In genomic region chr2:39532933-39533332, GRCh38 we compare ENCODE assay signal across 19 cellular contexts.
"Had no signal": no experiment of that assay in that cellular context is flagged by ENCODE, and none has a peak within 500 bp of the region (broad histone marks: within the 10 kb centered on the region; RNA-seq: fewer than 3 reads in every experiment).

No MANE protein-coding gene starts in this region.

- H3K4me3 ChIP-seq: SJSA1, SK-N-MC had no signal

- H3K36me3 ChIP-seq: SJSA1 had no signal

- H3K27me3 ChIP-seq: SJSA1 had no signal

- H3K27ac ChIP-seq: SJSA1, SK-N-MC had no signal

- DNase-seq: KBM-7, MV-4-11, NCI-H1048, NCI-H1105, NCI-H1417, NCI-H1436 treated with DMSO at 0.1 percent for 48 hours, NCI-H187, NCI-H2029 treated with DMSO at 0.1 percent for 48 hours, NCI-H2171 treated with DMSO at 0.1 percent for 48 hours, NCI-H226, NCI-H446, NCI-H510A, NCI-H524 treated with DMSO at 0.1 percent for 48 hours, NCI-H774, Right ventricle myocardium superior, RPMI8226, SIG-M5 had no signal

- H3K9me3 ChIP-seq: SJSA1 had no signal
